ENCODE assay signal across 9 cellular contexts in the genomic region with DNA sequence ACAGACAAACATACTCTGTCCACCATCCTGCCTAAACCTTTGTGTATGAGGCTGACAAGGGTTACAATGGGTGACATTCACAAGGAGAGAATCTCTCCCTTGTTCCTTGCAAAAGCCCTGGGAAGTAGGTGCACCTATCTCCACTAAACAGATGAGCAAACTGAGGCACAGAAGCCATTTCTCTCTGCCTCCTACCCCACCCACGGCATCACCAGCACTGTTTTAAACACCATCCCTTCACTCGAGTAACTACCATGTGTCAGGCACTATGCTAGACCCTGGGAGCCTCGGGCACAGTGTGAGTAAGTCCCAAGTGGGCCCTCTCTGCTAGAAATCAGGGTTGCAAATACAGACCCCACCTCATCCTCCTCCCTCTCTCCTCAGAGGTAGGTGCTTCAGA. TPM values are rescaled to one million over a fixed set of nuclear protein-coding genes. Genes with fewer than 3 reads are reported as not detected.
DNase-seq lines count a peak whose midpoint lies in the region; ATAC-seq, FAIRE-seq and TF ChIP-seq lines count a peak whose summit lies in the region.
"Had no signal": no experiment of that assay in that cellular context is flagged by ENCODE, and none has a peak within 500 bp of the region (broad histone marks: within the 10 kb centered on the region; RNA-seq: fewer than 3 reads in every experiment).

No MANE protein-coding gene starts in this region.

- no peak for TF ChIP-seq EP300 in suprapubic skin (IDR thresholded peaks at IDR 0.05)

- no peaks in the 10 kb centered on the region for H3K27me3 Mint-ChIP-seq in activated CD4-positive, alpha-beta T cell treated with anti-CD3 and anti-CD28 coated beads, Interleukin-2, amount 10 ng/mL, durations not matched to agents 7 days and 5 days

- no peaks in the 10 kb centered on the region for H3K9me3 Mint-ChIP-seq in activated CD4-positive, alpha-beta T cell treated with anti-CD3 and anti-CD28 coated beads, Interleukin-2, amount 10 ng/mL, durations not matched to agents 7 days and 5 days
- H3K9me3 Mint-ChIP-seq in activated naive CD4-positive, alpha-beta T cell treated with anti-CD3 and anti-CD28 coated beads, Interleukin-2, amount 50 U/mL, for 72 hours = no peaks in the 10 kb centered on the region

- POLR2A ChIA-PET in activated CD4-positive, alpha-beta T cell treated with anti-CD3 and anti-CD28 coated beads, Interleukin-2, amount 10 ng/mL, durations not matched to agents 7 days and 5 days (lab: Charles Lee) = no interaction called here

- H3K4me3 ChIP-seq in keratinocyte (ENCODE audit: control insufficient read depth in 2 of 3, extremely low read depth in 1 of 3, insufficient read depth in 2 of 3, low read depth in 1 of 3, low read length in 3 of 3) (peak overlapping the region; percentile 86 to 96 (median 93)), suprapubic skin (peak overlapping the region; percentile 96)

- CTCF ChIA-PET in activated CD4-positive, alpha-beta T cell treated with anti-CD3 and anti-CD28 coated beads, Interleukin-2, amount 10 ng/mL, durations not matched to agents 7 days and 5 days (lab: Charles Lee) = interaction anchor here (2.4 kb wide), 1 partner anchor 21 kb away, joined by 6 read pairs; no protein-coding TSS in a partner anchor

- H2AFZ ChIP-seq in keratinocyte (ENCODE audit: control insufficient read depth, low read length) = no peak overlapping the region

- H3K9ac ChIP-seq in keratinocyte (ENCODE audit: control insufficient read depth, extremely low read depth, insufficient read depth, low read length) = peak overlapping the region; percentile 89

- no peak for TF ChIP-seq CTCF in keratinocyte (optimal IDR thresholded peaks at IDR 0.05 in 1 of 3, IDR thresholded peaks at IDR 0.05 in 1 of 3, conservative IDR thresholded peaks at IDR 0.05 in 1 of 3; ENCODE audit: extremely low read depth in 1 of 3, insufficient read depth in 2 of 3, low read length in 3 of 3)
- TF ChIP-seq CTCF in suprapubic skin (IDR thresholded peaks at IDR 0.05) = no peak

- no peaks in the 10 kb centered on the region for H3K9me3 ChIP-seq in keratinocyte (ENCODE audit: control insufficient read depth, low read depth, low read length)
- no peaks in the 10 kb centered on the region for H3K9me3 ChIP-seq in suprapubic skin

- H3K36me3 Mint-ChIP-seq in activated CD4-positive, alpha-beta T cell treated with anti-CD3 and anti-CD28 coated beads, Interleukin-2, amount 10 ng/mL, durations not matched to agents 7 days and 5 days (ENCODE audit: low read depth) = peaks cover 20% of the 10 kb centered on the region
- H3K36me3 Mint-ChIP-seq in activated naive CD4-positive, alpha-beta T cell treated with anti-CD3 and anti-CD28 coated beads, Interleukin-2, amount 50 U/mL, for 72 hours = peaks cover 0 to 30% of the 10 kb centered on the region in 2 donors

- H3K9me1 ChIP-seq in keratinocyte (ENCODE audit: control insufficient read depth, extremely low read depth, insufficient read depth, low read length) = no peaks in the 10 kb centered on the region

- no peaks in the 10 kb centered on the region for H4K20me1 ChIP-seq in keratinocyte (ENCODE audit: control insufficient read depth, extremely low read depth, insufficient read depth, low read length)

- peak overlapping the region; percentile 98 for H3K4me3 Mint-ChIP-seq in activated CD4-positive, alpha-beta T cell treated with anti-CD3 and anti-CD28 coated beads, Interleukin-2, amount 10 ng/mL, durations not matched to agents 7 days and 5 days

- H3K79me2 ChIP-seq in keratinocyte (ENCODE audit: control insufficient read depth, insufficient read depth, low read length) = peaks cover 76% of the 10 kb centered on the region

- peak overlapping the region; percentile 99 for H3K4me2 ChIP-seq in keratinocyte (ENCODE audit: control insufficient read depth, extremely low read depth, insufficient read depth, low read depth, low read length)

- H3K27ac Mint-ChIP-seq in activated CD4-positive, alpha-beta T cell treated with anti-CD3 and anti-CD28 coated beads, Interleukin-2, amount 10 ng/mL, durations not matched to agents 7 days and 5 days = peak overlapping the region; percentile 94
- peak overlapping the region; percentile 94 to 95 for H3K27ac Mint-ChIP-seq in activated naive CD4-positive, alpha-beta T cell treated with anti-CD3 and anti-CD28 coated beads, Interleukin-2, amount 50 U/mL, for 72 hours

- peaks cover 40% of the 10 kb centered on the region for H3K4me1 Mint-ChIP-seq in activated CD4-positive, alpha-beta T cell treated with anti-CD3 and anti-CD28 coated beads, Interleukin-2, amount 10 ng/mL, durations not matched to agents 7 days and 5 days

- DNase-seq in activated CD4-positive, alpha-beta T cell treated with anti-CD3 and anti-CD28 coated beads, Interleukin-2, amount 10 ng/mL, durations not matched to agents 7 days and 5 days = no peak
- no peak for DNase-seq in activated CD4-positive, alpha-beta T cell treated with anti-CD3 and anti-CD28 coated beads for 1 hour
- no peak for DNase-seq in activated naive CD4-positive, alpha-beta T cell treated with anti-CD3 and anti-CD28 coated beads, Interleukin-2, amount 50 U/mL, for 72 hours (ENCODE audit: low spot score in 2 of 2)
- DNase-seq in keratinocyte (ENCODE audit: low read depth, low spot score) = no peak
- peak in 1 of 2 donors; percentile 24 for DNase-seq in suprapubic skin (ENCODE audit: low spot score in 2 of 2)
- DNase-seq in NCI-H2227 treated with DMSO at 0.1 percent for 48 hours (lab: John Stamatoyannopoulos, UW) = no peak
- no peak for DNase-seq in inferior parietal cortex (ENCODE audit: extremely low spot score)
- DNase-seq in OCI-M2 (lab: John Stamatoyannopoulos, UW; ENCODE audit: unreplicated experiment) = no peak
- DNase-seq: activated effector memory CD4-positive, alpha-beta T cell treated with Interleukin-2 at 50 U/mL for 16 hours had no signal

- dilution Hi-C loops in keratinocyte (cut with MboI; ENCODE audit: extremely low pct_ligation_motif_present, low sequenced_read_pairs) = no loop called here

- no peak for TF ChIP-seq POLR2A in suprapubic skin (IDR thresholded peaks at IDR 0.05)

- 19% methylated on average over 3 of the region's 3 CpGs for WGBS in suprapubic skin

- no peak for FAIRE-seq in keratinocyte (lab: Jason Lieb, UNC)

- no peaks in the 10 kb centered on the region for H3K27me3 ChIP-seq in keratinocyte (ENCODE audit: control insufficient read depth, extremely low read depth, insufficient read depth, low read length)
- no peaks in the 10 kb centered on the region for H3K27me3 ChIP-seq in suprapubic skin

- ATAC-seq in activated naive CD4-positive, alpha-beta T cell treated with anti-CD3 and anti-CD28 coated beads, Interleukin-2, amount 50 U/mL, for 72 hours = no peak

- H3K36me3 ChIP-seq in keratinocyte (ENCODE audit: control insufficient read depth in 2 of 2, extremely low read depth in 1 of 2, insufficient read depth in 2 of 2, low read length in 2 of 2) = peaks cover 4 to 25% of the 10 kb centered on the region in 2 experiments
- H3K36me3 ChIP-seq in suprapubic skin = peaks cover 20% of the 10 kb centered on the region

- H3K4me1 ChIP-seq in keratinocyte (ENCODE audit: control insufficient read depth, extremely low read depth, insufficient read depth, low read length) (peaks cover 17% of the 10 kb centered on the region), suprapubic skin (peaks cover 27% of the 10 kb centered on the region)

- peak overlapping the region; percentile 73 for H3K27ac ChIP-seq in keratinocyte (ENCODE audit: control insufficient read depth, insufficient read depth, low read length)
- no peak overlapping the region for H3K27ac ChIP-seq in suprapubic skin

RNA-seq across cellular contexts. Expression of gene LYAR, which starts 0.9 kb away (rescaled TPM):
- total RNA-seq in activated CD4-positive, alpha-beta T cell treated with anti-CD3 and anti-CD28 coated beads, Interleukin-2, amount 10 ng/mL, durations not matched to agents 7 days and 5 days = 10 to 100 TPM; 25.9 to 28.1 TPM
- 10 to 100 TPM; 34.7 to 39.6 TPM for total RNA-seq in activated naive CD4-positive, alpha-beta T cell treated with anti-CD3 and anti-CD28 coated beads, Interleukin-2, amount 50 U/mL, for 72 hours
- polyA plus RNA-seq in keratinocyte = 6.7 to 21.5 TPM (median 19.8 TPM) in 3 replicates
- 29.4 TPM for polyA plus RNA-seq in keratinocyte (2011; ENCODE audit: low read depth)
- polyA plus RNA-seq in keratinocyte (2011; cell fraction: cytosol; rRNA removed) = 12.1 and 14.5 TPM in 2 replicates
- 8.5 and 14.1 TPM in 2 replicates for polyA plus RNA-seq in keratinocyte (2011; cell fraction: nucleus; rRNA removed)
- polyA plus RNA-seq in keratinocyte (2012; ENCODE audit: low replicate concordance) = 22.8 and 35.2 TPM in 2 replicates
- polyA minus RNA-seq in keratinocyte = 0.30 to 6.2 TPM (median 1.1 TPM) in 3 replicates
- 7.1 TPM for polyA minus RNA-seq in keratinocyte (2011; cell fraction: cytosol; rRNA and poly(A)+ RNA removed)
- 2.1 and 5.0 TPM in 2 replicates for polyA minus RNA-seq in keratinocyte (2011; cell fraction: nucleus; rRNA and poly(A)+ RNA removed)
- total RNA-seq in suprapubic skin = 10 to 100 TPM in 3 of 4 donors, 1 to 10 TPM in 1; 7.9 to 12.8 (median 10.7) TPM

RNA-seq across cellular contexts. Expression of gene ZBTB49, which starts 1.0 kb away (rescaled TPM):
- total RNA-seq in activated CD4-positive, alpha-beta T cell treated with anti-CD3 and anti-CD28 coated beads, Interleukin-2, amount 10 ng/mL, durations not matched to agents 7 days and 5 days = 1 to 10 TPM; 7.9 to 8.3 TPM
- total RNA-seq in activated naive CD4-positive, alpha-beta T cell treated with anti-CD3 and anti-CD28 coated beads, Interleukin-2, amount 50 U/mL, for 72 hours = 1 to 10 TPM; 3.9 to 6.0 TPM
- polyA plus RNA-seq in keratinocyte = 2.1 to 4.2 TPM (median 3.8 TPM) in 3 replicates
- polyA plus RNA-seq in keratinocyte (2011; ENCODE audit: low read depth) = 12.5 TPM
- polyA plus RNA-seq in keratinocyte (2011; cell fraction: cytosol; rRNA removed) = 1.5 and 2.4 TPM in 2 replicates
- polyA plus RNA-seq in keratinocyte (2011; cell fraction: nucleus; rRNA removed) = 10.2 and 10.8 TPM in 2 replicates
- polyA plus RNA-seq in keratinocyte (2012; ENCODE audit: low replicate concordance) = 1.9 and 2.5 TPM in 2 replicates
- polyA minus RNA-seq in keratinocyte = 2.2 to 6.4 TPM (median 4.4 TPM) in 3 replicates
- 2.9 TPM for polyA minus RNA-seq in keratinocyte (2011; cell fraction: cytosol; rRNA and poly(A)+ RNA removed)
- polyA minus RNA-seq in keratinocyte (2011; cell fraction: nucleus; rRNA and poly(A)+ RNA removed) = 3.3 and 4.0 TPM in 2 replicates
- total RNA-seq in suprapubic skin = 10 to 100 TPM in 1 of 4 donors, 1 to 10 TPM in 3; 3.6 to 11.2 (median 7.1) TPM

RNA-seq across cellular contexts. Expression of gene TMEM128, which starts 41.0 kb away (rescaled TPM):
- total RNA-seq in activated CD4-positive, alpha-beta T cell treated with anti-CD3 and anti-CD28 coated beads, Interleukin-2, amount 10 ng/mL, durations not matched to agents 7 days and 5 days = 10 to 100 TPM; 17.7 to 17.8 TPM
- 10 to 100 TPM; 11.3 to 15.5 TPM for total RNA-seq in activated naive CD4-positive, alpha-beta T cell treated with anti-CD3 and anti-CD28 coated beads, Interleukin-2, amount 50 U/mL, for 72 hours
- 23.4 to 32.7 TPM (median 23.9 TPM) in 3 replicates for polyA plus RNA-seq in keratinocyte
- polyA plus RNA-seq in keratinocyte (2011; ENCODE audit: low read depth) = 1.9 TPM
- 19.1 and 30.2 TPM in 2 replicates for polyA plus RNA-seq in keratinocyte (2011; cell fraction: cytosol; rRNA removed)
- 21.2 and 24.7 TPM in 2 replicates for polyA plus RNA-seq in keratinocyte (2011; cell fraction: nucleus; rRNA removed)
- polyA plus RNA-seq in keratinocyte (2012; ENCODE audit: low replicate concordance) = 15.1 and 20.9 TPM in 2 replicates
- polyA minus RNA-seq in keratinocyte = 3.2 to 14.0 TPM (median 12.6 TPM) in 3 replicates
- 9.6 TPM for polyA minus RNA-seq in keratinocyte (2011; cell fraction: cytosol; rRNA and poly(A)+ RNA removed)
- polyA minus RNA-seq in keratinocyte (2011; cell fraction: nucleus; rRNA and poly(A)+ RNA removed) = 5.3 and 10.2 TPM in 2 replicates
- 10 to 100 TPM; 12.6 to 19.5 (median 17.1) TPM for total RNA-seq in suprapubic skin
